In the genomic region with DNA sequence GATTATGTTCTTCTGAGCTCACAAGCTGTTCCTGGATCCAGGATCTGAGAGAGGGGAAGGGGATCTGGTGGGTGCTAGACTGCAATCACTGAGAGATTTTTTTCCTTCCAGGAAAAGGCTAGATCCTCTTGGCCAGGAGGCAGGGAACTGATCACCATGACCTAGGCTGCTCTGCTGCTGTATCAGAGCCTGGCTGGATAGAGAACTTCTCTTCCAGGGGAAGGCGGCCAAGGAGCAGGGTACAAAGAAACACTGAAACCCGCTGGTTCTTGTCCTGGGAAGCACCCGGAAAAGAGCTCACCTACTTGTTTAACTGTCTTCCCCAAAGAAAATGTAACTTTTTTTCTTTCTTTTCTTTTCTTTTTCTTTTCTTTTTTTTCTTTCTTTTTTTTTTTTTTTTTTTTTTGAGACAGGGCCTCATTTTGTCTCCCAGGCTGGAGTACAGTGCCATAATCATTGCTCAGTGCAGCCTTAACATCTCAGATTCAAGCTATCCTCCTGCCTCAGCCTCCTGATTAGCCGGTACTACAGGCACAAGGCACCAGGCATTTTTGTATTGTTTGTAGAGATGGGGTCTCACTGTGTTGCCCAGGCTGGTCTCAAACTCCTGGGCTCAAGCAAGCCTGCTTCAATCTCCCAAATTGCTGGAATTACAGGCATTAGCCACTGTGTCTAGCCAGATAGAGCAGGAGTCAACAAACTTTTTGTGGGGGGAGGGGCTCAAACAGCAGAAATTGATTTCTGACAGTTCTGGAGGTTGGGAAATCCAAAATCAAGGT, we compare ENCODE assay signal across 26 cellular contexts.
"Had no signal": no experiment of that assay in that cellular context is flagged by ENCODE, and none has a peak within 500 bp of the region (broad histone marks: within the 10 kb centered on the region; RNA-seq: fewer than 3 reads in every experiment).

No MANE protein-coding gene starts in this region.

- H3K9me3 Mint-ChIP-seq: activated naive CD4-positive, alpha-beta T cell treated with anti-CD3 and anti-CD28 coated beads, Interleukin-2, amount 50 U/mL, for 72 hours; dendritic cell treated with granulocyte-macrophage colony-stimulating factor and Interleukin-4, amounts not matched to agents 40 ng/mL and 50 ng/mL, for 4 days; T-helper 2 cell treated with Interferon-gamma antibody and Interleukin-4, amounts not matched to agents 5 μg/mL and 100 μg/mL, for 36 hours had no signal

- H3K36me3 ChIP-seq: ascending aorta, brain microvascular endothelial cell, heart right ventricle, lower lobe of right lung, spleen, upper lobe of left lung had no signal

- H3K4me3 Mint-ChIP-seq: activated CD8-positive, alpha-beta T cell treated with anti-CD3 and anti-CD28 coated beads, Interleukin-2, amount 10 ng/mL, durations not matched to agents 7 days and 5 days; dendritic cell treated with granulocyte-macrophage colony-stimulating factor and Interleukin-4, amounts not matched to agents 40 ng/mL and 50 ng/mL, for 4 days; T-helper 2 cell treated with Interferon-gamma antibody and Interleukin-4, amounts not matched to agents 5 μg/mL and 100 μg/mL, for 36 hours had no signal

- H3K9me3 ChIP-seq: ascending aorta, heart right ventricle, lower lobe of right lung, mucosa of descending colon, spleen, upper lobe of left lung had no signal

- H3K27ac Mint-ChIP-seq: activated CD8-positive, alpha-beta T cell treated with anti-CD3 and anti-CD28 coated beads, Interleukin-2, amount 10 ng/mL, durations not matched to agents 7 days and 5 days; activated naive CD4-positive, alpha-beta T cell treated with anti-CD3 and anti-CD28 coated beads, Interleukin-2, amount 50 U/mL, for 72 hours; dendritic cell treated with granulocyte-macrophage colony-stimulating factor and Interleukin-4, amounts not matched to agents 40 ng/mL and 50 ng/mL, for 4 days; progenitor cell of endocrine pancreas; T-helper 2 cell treated with Interferon-gamma antibody and Interleukin-4, amounts not matched to agents 5 μg/mL and 100 μg/mL, for 36 hours had no signal

- H3K4me1 ChIP-seq: ascending aorta, heart right ventricle, lower lobe of right lung had no signal

- ATAC-seq: activated CD8-positive, alpha-beta T cell treated with anti-CD3 and anti-CD28 coated beads, Interleukin-2, amount 10 ng/mL, durations not matched to agents 7 days and 5 days; activated naive CD4-positive, alpha-beta T cell treated with anti-CD3 and anti-CD28 coated beads, Interleukin-2, amount 50 U/mL, for 72 hours; heart right ventricle; left colon; lower lobe of right lung; mucosa of descending colon had no signal

- H3K27ac ChIP-seq: ascending aorta, brain microvascular endothelial cell, heart right ventricle, lower lobe of right lung, spleen, upper lobe of left lung, VCaP had no signal

- H3K27me3 ChIP-seq: ascending aorta, brain microvascular endothelial cell, spleen, upper lobe of left lung had no signal

- DNase-seq: activated CD4-positive, alpha-beta T cell treated with anti-CD3 and anti-CD28 coated beads for 1 hour; activated CD4-positive, alpha-beta T cell treated with anti-CD3 and anti-CD28 coated beads, Interleukin-2, amount 50 U/mL, for 1 hour; activated CD8-positive, alpha-beta T cell treated with anti-CD3 and anti-CD28 coated beads, Interleukin-2, amount 10 ng/mL, durations not matched to agents 7 days and 5 days; activated gamma-delta T cell treated with Interleukin-2 at 50 U/mL for 16 hours; activated T-cell treated with anti-CD3 and anti-CD28 coated beads, Interleukin-2, amount 50 U/mL, for 1 hour; brain microvascular endothelial cell; caudate nucleus; effector CD4-positive, alpha-beta T cell; foreskin fibroblast; heart right ventricle; islet precursor cell; left colon; lower lobe of right lung; mesendoderm; mucosa of descending colon; retina; spleen; stimulated activated CD4-positive, alpha-beta T cell treated with anti-CD3 and anti-CD28 coated beads, Interleukin-4, amount 100 ng/mL, for 24 hours; stimulated activated naive CD4-positive, alpha-beta T cell treated with Interleukin-2 at 50 U/mL for 16 hours; upper lobe of left lung had no signal

- H3K36me3 Mint-ChIP-seq: activated naive CD4-positive, alpha-beta T cell treated with anti-CD3 and anti-CD28 coated beads, Interleukin-2, amount 50 U/mL, for 72 hours had no signal

- H3K4me3 ChIP-seq: ascending aorta, heart right ventricle, lower lobe of right lung, mucosa of descending colon, spleen, upper lobe of left lung had no signal
